ENCODE assay signal across 8 cellular contexts in the genomic region with DNA sequence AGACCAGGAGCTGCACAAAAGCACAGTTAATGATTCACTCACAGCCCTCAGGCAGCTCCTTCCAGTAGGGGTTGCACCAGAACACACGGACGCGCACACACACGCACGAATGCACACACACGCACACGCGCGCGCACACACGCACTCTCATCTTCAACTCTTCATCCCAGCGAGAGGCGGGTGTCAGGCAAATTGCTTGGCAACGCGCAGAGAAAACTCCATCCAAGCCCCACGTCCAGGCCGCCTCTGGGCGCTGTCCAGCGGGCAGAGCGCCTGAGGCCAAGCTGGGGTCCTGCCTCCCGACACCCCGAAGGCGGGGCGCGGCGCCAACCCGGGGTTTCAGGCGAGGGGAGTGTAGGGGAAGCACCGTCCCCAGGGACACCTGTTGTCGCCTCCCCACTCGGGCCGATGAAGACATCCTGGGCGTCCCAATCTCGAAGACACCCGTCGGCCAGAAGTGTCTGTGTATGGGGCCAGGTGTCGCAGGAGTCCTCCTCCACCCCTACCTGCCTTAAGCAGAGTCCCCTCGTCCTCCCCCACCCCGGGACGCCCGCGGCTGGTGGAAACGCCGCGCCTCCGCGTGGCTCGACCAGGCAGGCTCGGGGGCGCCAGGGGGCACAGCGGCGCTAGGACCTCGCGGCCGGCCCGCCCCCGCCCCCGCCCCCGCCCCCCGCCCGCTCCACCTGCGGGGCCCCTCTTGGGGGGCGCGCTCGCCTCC.
DNase-seq lines count a peak whose midpoint lies in the region; ATAC-seq and TF ChIP-seq lines count a peak whose summit lies in the region.

No MANE protein-coding gene starts in this region.

- peak overlapping the region; percentile 55 for H3K4me3 ChIP-seq in AG04449 (ENCODE audit: low read depth, low read length)
- H3K4me3 ChIP-seq in neuron (ENCODE audit: low read length) = peak overlapping the region; percentile 91

- ATAC-seq in GM18909 (IDR thresholded peaks at IDR 0.05; ENCODE audit: poor library complexity, unreplicated experiment) (peak; percentile 44), HG03135 (IDR thresholded peaks at IDR 0.05; ENCODE audit: unreplicated experiment) (peak; percentile 46)

- H3K36me3 Mint-ChIP-seq in activated naive CD4-positive, alpha-beta T cell treated with anti-CD3 and anti-CD28 coated beads, Interleukin-2, amount 50 U/mL, for 24 hours = no peaks in the 10 kb centered on the region

- no peak for TF ChIP-seq CTCF in AG04449 (IDR thresholded peaks at IDR 0.05; ENCODE audit: insufficient read depth, low read length, missing control alignments)

- no peak for DNase-seq in AG04449 (ENCODE audit: low read depth, low spot score)
- DNase-seq in NCI-H748 (lab: John Stamatoyannopoulos, UW; ENCODE audit: unreplicated experiment) = peak; percentile 78
- peak; percentile 41 for DNase-seq in glomerular visceral epithelial cell (ENCODE audit: extremely low spot score)
- no peak for DNase-seq in GF-D8 (lab: John Stamatoyannopoulos, UW)

- no peak overlapping the region for H3K27ac Mint-ChIP-seq in activated naive CD4-positive, alpha-beta T cell treated with anti-CD3 and anti-CD28 coated beads, Interleukin-2, amount 50 U/mL, for 24 hours

- peaks cover 16% of the 10 kb centered on the region for H3K4me1 Mint-ChIP-seq in activated naive CD4-positive, alpha-beta T cell treated with anti-CD3 and anti-CD28 coated beads, Interleukin-2, amount 50 U/mL, for 24 hours

- H3K27me3 ChIP-seq in neuron (ENCODE audit: insufficient read depth, low read length) = no peaks in the 10 kb centered on the region

- CTCF ChIA-PET in AG04449 (lab: Yijun Ruan, JAX) = interaction anchor here (0.6 to 1.7 kb wide), 4 partner anchors 17 to 166 kb away, joined by 3 to 6 read pairs (median 4); no protein-coding TSS in a partner anchor

- H3K4me1 ChIP-seq in neuron (ENCODE audit: insufficient read depth, low read length) = peaks cover 13% of the 10 kb centered on the region

- POLR2A ChIA-PET in AG04449 (lab: Yijun Ruan, JAX) = no interaction called here

- no peaks in the 10 kb centered on the region for H3K36me3 ChIP-seq in neuron (ENCODE audit: insufficient read depth, low read length)

- no peaks in the 10 kb centered on the region for H3K9me3 ChIP-seq in neuron (ENCODE audit: low read length)

- peaks cover 53% of the 10 kb centered on the region for H3K27me3 Mint-ChIP-seq in activated naive CD4-positive, alpha-beta T cell treated with anti-CD3 and anti-CD28 coated beads, Interleukin-2, amount 50 U/mL, for 24 hours

- peak overlapping the region; percentile 83 for H2AFZ ChIP-seq in neuron (ENCODE audit: low read depth, low read length)

- H3K9me3 Mint-ChIP-seq in activated naive CD4-positive, alpha-beta T cell treated with anti-CD3 and anti-CD28 coated beads, Interleukin-2, amount 50 U/mL, for 24 hours = no peaks in the 10 kb centered on the region

- peak overlapping the region; percentile 81 for H3K4me3 Mint-ChIP-seq in activated naive CD4-positive, alpha-beta T cell treated with anti-CD3 and anti-CD28 coated beads, Interleukin-2, amount 50 U/mL, for 24 hours

Comparison
In these comparisons a context has a peak if more than half of its experiments do, and no peak if none do; other contexts are left out.
1. DNase-seq: peak in NCI-H748 (single experiment) and glomerular visceral epithelial cell (single experiment); none in AG04449 (single experiment) and GF-D8 (single experiment).